Comparison of ENCODE assay signal across 34 cellular contexts in the genomic region with DNA sequence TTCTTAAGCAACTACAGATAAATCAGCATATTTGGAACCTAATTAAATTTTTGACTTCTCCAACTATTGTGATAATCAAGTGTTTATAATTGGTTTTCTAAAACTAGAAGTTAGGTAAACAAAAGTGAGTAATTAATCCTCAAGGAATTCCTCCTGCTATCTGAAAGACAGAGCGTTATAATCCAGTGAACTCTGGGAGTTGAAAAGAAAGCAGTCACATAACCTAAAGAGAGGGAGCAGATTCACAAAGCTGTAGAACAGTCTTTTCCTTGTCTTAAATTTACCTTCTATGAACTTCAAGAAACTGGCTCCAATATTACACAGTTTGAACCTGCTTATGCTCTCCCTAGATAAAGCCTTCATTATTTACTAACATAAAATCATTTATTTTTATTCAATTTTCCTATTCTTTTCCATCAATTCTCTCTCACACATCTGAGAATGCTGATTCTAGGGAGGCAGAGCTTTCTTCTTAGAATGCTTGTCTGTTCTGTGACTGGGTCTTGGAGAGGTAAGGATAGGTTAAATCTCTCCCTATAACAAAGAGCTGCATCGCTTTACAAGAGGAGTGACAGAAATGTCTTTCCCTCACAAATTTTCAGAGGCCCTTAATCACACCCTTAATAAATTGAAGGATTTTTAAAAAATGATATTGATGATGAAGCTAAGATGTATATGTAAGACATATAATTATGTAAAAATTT.
"Had no signal": no experiment of that assay in that cellular context is flagged by ENCODE, and none has a peak within 500 bp of the region (broad histone marks: within the 10 kb centered on the region; RNA-seq: fewer than 3 reads in every experiment).

No MANE protein-coding gene starts in this region.

- H3K27me3 ChIP-seq: adrenal gland, brain microvascular endothelial cell, breast epithelium had no signal

- DNase-seq: activated CD4-positive, alpha-beta memory T cell treated with anti-CD3 and anti-CD28 coated beads, Interleukin-2, amount 10 ng/mL, durations not matched to agents 7 days and 5 days; activated CD4-positive, alpha-beta T cell treated with anti-CD3 and anti-CD28 coated beads for 1 hour; activated CD4-positive, alpha-beta T cell treated with anti-CD3 and anti-CD28 coated beads for 36 hours; activated CD4-positive, alpha-beta T cell treated with anti-CD3 and anti-CD28 coated beads for 48 hours; activated CD4-positive, alpha-beta T cell treated with anti-CD3 and anti-CD28 coated beads, Interleukin-2, amount 10 ng/mL, durations not matched to agents 7 days and 5 days; activated CD4-positive, alpha-beta T cell treated with anti-CD3 and anti-CD28 coated beads, Interleukin-2, amount 50 U/mL, for 48 hours; activated CD4-positive, CD25-positive, alpha-beta regulatory T cell; activated CD8-positive, alpha-beta memory T cell treated with anti-CD3 and anti-CD28 coated beads for 24 hours; activated CD8-positive, alpha-beta memory T cell treated with anti-CD3 and anti-CD28 coated beads, Interleukin-2, amount 10 ng/mL, durations not matched to agents 7 days and 5 days; activated CD8-positive, alpha-beta memory T cell treated with anti-CD3 and anti-CD28 coated beads, Interleukin-2, amount 50 U/mL, for 48 hours; activated CD8-positive, alpha-beta T cell treated with anti-CD3 and anti-CD28 coated beads, Interleukin-2, amount 10 ng/mL, durations not matched to agents 7 days and 5 days; activated effector memory CD4-positive, alpha-beta T cell treated with anti-CD3 and anti-CD28 coated beads, Interleukin-2, amount 50 U/mL, for 16 hours; activated gamma-delta T cell treated with Interleukin-2 at 50 U/mL for 16 hours; activated naive CD4-positive, alpha-beta T cell; activated naive CD4-positive, alpha-beta T cell treated with anti-CD3 and anti-CD28 coated beads for 36 hours; activated naive CD4-positive, alpha-beta T cell treated with anti-CD3 and anti-CD28 coated beads, Interleukin-2, amount 50 U/mL, for 16 hours; activated naive CD8-positive, alpha-beta T cell treated with anti-CD3 and anti-CD28 coated beads for 36 hours; activated T-cell treated with anti-CD3 and anti-CD28 coated beads, Interleukin-2, amount 50 U/mL, for 24 hours; activated T-cell treated with anti-CD3 and anti-CD28 coated beads, Interleukin-2, amount 50 U/mL, for 48 hours; adrenal gland; amniotic stem cell; aorta; body of pancreas; brain microvascular endothelial cell; central memory CD4-positive, alpha-beta T cell; T-helper 2 cell; T-helper 9 cell had no signal

- H3K9me3 Mint-ChIP-seq: activated CD4-positive, alpha-beta memory T cell treated with anti-CD3 and anti-CD28 coated beads, Interleukin-2, amount 10 ng/mL, durations not matched to agents 7 days and 5 days; activated CD4-positive, alpha-beta T cell treated with anti-CD3 and anti-CD28 coated beads, Interleukin-2, amount 10 ng/mL, durations not matched to agents 7 days and 5 days; activated naive CD8-positive, alpha-beta T cell treated with anti-CD3 and anti-CD28 coated beads for 36 hours; T-helper 1 cell treated with Interleukin-12 subunit alpha and Interleukin-12 subunit beta and Interleukin-4 antibody, amounts not matched to agents 30 μg/mL and 1 μg/mL, for 36 hours; T-helper 2 cell treated with Interferon-gamma antibody and Interleukin-4, amounts not matched to agents 5 μg/mL and 100 μg/mL, for 36 hours had no signal

- H3K4me1 Mint-ChIP-seq: activated CD4-positive, alpha-beta memory T cell treated with anti-CD3 and anti-CD28 coated beads, Interleukin-2, amount 10 ng/mL, durations not matched to agents 7 days and 5 days; activated CD4-positive, alpha-beta T cell treated with anti-CD3 and anti-CD28 coated beads for 36 hours; activated CD4-positive, alpha-beta T cell treated with anti-CD3 and anti-CD28 coated beads, Interleukin-2, amount 10 ng/mL, durations not matched to agents 7 days and 5 days; activated CD8-positive, alpha-beta memory T cell treated with anti-CD3 and anti-CD28 coated beads, Interleukin-2, amount 10 ng/mL, durations not matched to agents 7 days and 5 days; activated naive CD8-positive, alpha-beta T cell treated with anti-CD3 and anti-CD28 coated beads for 36 hours had no signal

- ATAC-seq: activated CD4-positive, alpha-beta T cell treated with anti-CD3 and anti-CD28 coated beads for 36 hours; activated CD4-positive, CD25-positive, alpha-beta regulatory T cell treated with anti-CD3 and anti-CD28 coated beads, Interleukin-2, amount 50 U/mL, for 24 hours; activated CD8-positive, alpha-beta memory T cell treated with anti-CD3 and anti-CD28 coated beads, Interleukin-2, amount 10 ng/mL, durations not matched to agents 7 days and 5 days; activated CD8-positive, alpha-beta T cell treated with anti-CD3 and anti-CD28 coated beads, Interleukin-2, amount 10 ng/mL, durations not matched to agents 7 days and 5 days; activated naive CD4-positive, alpha-beta T cell treated with anti-CD3 and anti-CD28 coated beads, Interleukin-2, amount 50 U/mL, for 72 hours; body of pancreas had no signal

- H3K27ac Mint-ChIP-seq: activated CD4-positive, alpha-beta memory T cell treated with anti-CD3 and anti-CD28 coated beads, Interleukin-2, amount 10 ng/mL, durations not matched to agents 7 days and 5 days; activated CD4-positive, alpha-beta T cell treated with anti-CD3 and anti-CD28 coated beads for 36 hours; activated CD4-positive, alpha-beta T cell treated with anti-CD3 and anti-CD28 coated beads, Interleukin-2, amount 10 ng/mL, durations not matched to agents 7 days and 5 days; activated CD8-positive, alpha-beta memory T cell treated with anti-CD3 and anti-CD28 coated beads, Interleukin-2, amount 10 ng/mL, durations not matched to agents 7 days and 5 days; activated CD8-positive, alpha-beta T cell treated with anti-CD3 and anti-CD28 coated beads, Interleukin-2, amount 10 ng/mL, durations not matched to agents 7 days and 5 days; activated naive CD4-positive, alpha-beta T cell treated with anti-CD3 and anti-CD28 coated beads for 36 hours; activated naive CD4-positive, alpha-beta T cell treated with anti-CD3 and anti-CD28 coated beads, Interleukin-2, amount 50 U/mL, for 72 hours; activated naive CD8-positive, alpha-beta T cell treated with anti-CD3 and anti-CD28 coated beads for 36 hours; activated T-cell treated with anti-CD3 and anti-CD28 coated beads, Interleukin-2, amount 50 U/mL, for 24 hours; activated T-helper 2 cell treated with anti-CD3 and anti-CD28 coated beads, Interferon-gamma antibody, Interleukin-2, Interleukin-4, amounts not matched to agents 10 μg/mL and 5 μg/mL and 100 μg/mL, durations not matched to agents 14 hours and 24 hours and 36 hours; T-helper 1 cell treated with Interleukin-12 subunit alpha and Interleukin-12 subunit beta and Interleukin-4 antibody, amounts not matched to agents 30 μg/mL and 1 μg/mL, for 36 hours; T-helper 2 cell treated with Interferon-gamma antibody and Interleukin-4, amounts not matched to agents 5 μg/mL and 100 μg/mL, for 36 hours had no signal

- H3K4me3 ChIP-seq: adrenal gland, body of pancreas, breast epithelium had no signal

- H3K27me3 Mint-ChIP-seq: activated CD4-positive, alpha-beta memory T cell treated with anti-CD3 and anti-CD28 coated beads, Interleukin-2, amount 10 ng/mL, durations not matched to agents 7 days and 5 days; activated CD4-positive, alpha-beta T cell treated with anti-CD3 and anti-CD28 coated beads for 36 hours; activated CD4-positive, alpha-beta T cell treated with anti-CD3 and anti-CD28 coated beads, Interleukin-2, amount 10 ng/mL, durations not matched to agents 7 days and 5 days; activated CD8-positive, alpha-beta memory T cell treated with anti-CD3 and anti-CD28 coated beads, Interleukin-2, amount 10 ng/mL, durations not matched to agents 7 days and 5 days; activated naive CD8-positive, alpha-beta T cell treated with anti-CD3 and anti-CD28 coated beads for 36 hours; activated T-cell treated with anti-CD3 and anti-CD28 coated beads, Interleukin-2, amount 50 U/mL, for 24 hours had no signal

- H3K27ac ChIP-seq: adrenal gland, body of pancreas, brain microvascular endothelial cell, breast epithelium, VCaP had no signal

- H3K36me3 ChIP-seq: adrenal gland, brain microvascular endothelial cell, breast epithelium had no signal

- H3K9me3 ChIP-seq: adrenal gland, body of pancreas, breast epithelium had no signal

- H3K36me3 Mint-ChIP-seq: activated CD8-positive, alpha-beta memory T cell treated with anti-CD3 and anti-CD28 coated beads, Interleukin-2, amount 10 ng/mL, durations not matched to agents 7 days and 5 days; activated naive CD4-positive, alpha-beta T cell treated with anti-CD3 and anti-CD28 coated beads, Interleukin-2, amount 50 U/mL, for 72 hours; activated naive CD8-positive, alpha-beta T cell treated with anti-CD3 and anti-CD28 coated beads for 36 hours had no signal

- H3K4me1 ChIP-seq: adrenal gland, body of pancreas, breast epithelium had no signal

- H3K4me3 Mint-ChIP-seq: activated CD4-positive, alpha-beta memory T cell treated with anti-CD3 and anti-CD28 coated beads, Interleukin-2, amount 10 ng/mL, durations not matched to agents 7 days and 5 days; activated CD4-positive, alpha-beta T cell treated with anti-CD3 and anti-CD28 coated beads for 36 hours; activated CD4-positive, alpha-beta T cell treated with anti-CD3 and anti-CD28 coated beads, Interleukin-2, amount 10 ng/mL, durations not matched to agents 7 days and 5 days; activated CD8-positive, alpha-beta memory T cell treated with anti-CD3 and anti-CD28 coated beads, Interleukin-2, amount 10 ng/mL, durations not matched to agents 7 days and 5 days; activated CD8-positive, alpha-beta T cell treated with anti-CD3 and anti-CD28 coated beads, Interleukin-2, amount 10 ng/mL, durations not matched to agents 7 days and 5 days; activated naive CD4-positive, alpha-beta T cell treated with anti-CD3 and anti-CD28 coated beads for 36 hours; activated naive CD8-positive, alpha-beta T cell treated with anti-CD3 and anti-CD28 coated beads for 36 hours; activated T-cell treated with anti-CD3 and anti-CD28 coated beads, Interleukin-2, amount 50 U/mL, for 24 hours; T-helper 1 cell treated with Interleukin-12 subunit alpha and Interleukin-12 subunit beta and Interleukin-4 antibody, amounts not matched to agents 30 μg/mL and 1 μg/mL, for 36 hours; T-helper 2 cell treated with Interferon-gamma antibody and Interleukin-4, amounts not matched to agents 5 μg/mL and 100 μg/mL, for 36 hours had no signal
